16 cellular contexts compared by ENCODE assay signal in genomic region chr6:148518371-148519156, GRCh38.
DNase-seq lines count a peak whose midpoint lies in the region; ATAC-seq, FAIRE-seq and TF ChIP-seq lines count a peak whose summit lies in the region.
"Had no signal": no experiment of that assay in that cellular context is flagged by ENCODE, and none has a peak within 500 bp of the region (broad histone marks: within the 10 kb centered on the region; RNA-seq: fewer than 3 reads in every experiment).

No MANE protein-coding gene starts in this region.

- no peak overlapping the region for H2AFZ ChIP-seq in HepG2 (ENCODE audit: low read length)

- BruUV-seq in HepG2 (replicated peaks; lab: Mats Ljungman, UMichigan) = no TSS peak

- H3K9ac ChIP-seq in rectal smooth muscle tissue (ENCODE audit: low read length) (no peak overlapping the region), HepG2 (ENCODE audit: insufficient read depth, low read depth, low read length) (no peak overlapping the region)

- H3K4me1 ChIP-seq in heart left ventricle (peaks cover 0 to 93% (median 38%) of the 10 kb centered on the region in 12 donors), rectal smooth muscle tissue (ENCODE audit: control insufficient read depth, insufficient read depth, low read length) (peaks cover 3% of the 10 kb centered on the region), aorta (ENCODE audit: control insufficient read depth in 1 of 2, insufficient read depth in 2 of 2, low read length in 2 of 2) (peaks cover 0 to 2% of the 10 kb centered on the region in 2 donors), HepG2 (ENCODE audit: insufficient read depth, low read length) (no peaks in the 10 kb centered on the region)

- WGBS in heart left ventricle, 4 donors = 65 to 76% (median 70%) methylated on average over 13 of the region's 13 CpGs
- WGBS in aorta, 2 donors = 26 to 28% methylated on average over 13 of the region's 13 CpGs
- 96% methylated on average over 13 of the region's 13 CpGs for WGBS in HepG2 (ENCODE audit: low lambda C conversion rate)

- ATAC-seq in heart left ventricle = peak; percentile 23 to 69 (median 50)
- ATAC-seq in aorta (ENCODE audit: low FRiP score) = peak; percentile 39
- ATAC-seq in HepG2 = no peak
- ATAC-seq: lower lobe of right lung had no signal

- TF ChIP-seq POLR2A in heart left ventricle (IDR thresholded peaks at IDR 0.05) = no peak
- no peak for TF ChIP-seq POLR2A in HepG2 (IDR thresholded peaks at IDR 0.05; ENCODE audit: insufficient read depth in 1 of 2, low read depth in 2 of 2, low read length in 2 of 2)

- H3K4me2 ChIP-seq in HepG2 (ENCODE audit: low read depth, low read length) = no peak overlapping the region

- no peaks in the 10 kb centered on the region for H4K20me1 ChIP-seq in HepG2 (ENCODE audit: insufficient read depth, low read length)

- H3K9me3 ChIP-seq in heart left ventricle = no peaks in the 10 kb centered on the region
- no peaks in the 10 kb centered on the region for H3K9me3 ChIP-seq in aorta (ENCODE audit: control insufficient read depth, low read length)
- no peaks in the 10 kb centered on the region for H3K9me3 ChIP-seq in HepG2 (ENCODE audit: low read length)
- H3K9me3 ChIP-seq: lower lobe of right lung, neutrophil had no signal

- no peak for TF ChIP-seq RAD21 in HepG2 (CRISPR knock-in tag; IDR thresholded peaks at IDR 0.05)

- CTCF ChIA-PET in HepG2 (lab: Yijun Ruan, JAX; ENCODE audit: low intra/inter-chr PET ratio, low total read pairs) = no interaction called here

- POLR2A ChIA-PET in HepG2 (lab: Yijun Ruan, JAX) = no interaction called here

- no peaks in the 10 kb centered on the region for H3K79me2 ChIP-seq in HepG2 (ENCODE audit: insufficient read depth, low read length)

- TF ChIP-seq CTCF in heart left ventricle (IDR thresholded peaks at IDR 0.05) (no peak), HepG2 (CRISPR knock-in tag; IDR thresholded peaks at IDR 0.05) (no peak)

- H3K36me3 ChIP-seq in heart left ventricle = peaks cover 0 to 82% (median 40%) of the 10 kb centered on the region in 9 donors
- H3K36me3 ChIP-seq in rectal smooth muscle tissue (ENCODE audit: control insufficient read depth, insufficient read depth, low read length) = peaks cover 6% of the 10 kb centered on the region
- peaks cover 0 to 4% of the 10 kb centered on the region in 2 donors for H3K36me3 ChIP-seq in aorta (ENCODE audit: control insufficient read depth in 1 of 2, insufficient read depth in 2 of 2, low read length in 1 of 2)
- H3K36me3 ChIP-seq in HepG2 (replicated peaks in 1 of 2; ENCODE audit: control insufficient read depth in 1 of 2, insufficient read depth in 2 of 2, low read length in 2 of 2) = peaks cover 4 to 21% of the 10 kb centered on the region in 2 experiments
- H3K36me3 ChIP-seq: neutrophil had no signal

- no peak for FAIRE-seq in HepG2 (lab: Jason Lieb, UNC)
- FAIRE-seq: RCC 7860 had no signal

- no peak for TF ChIP-seq EP300 in HepG2 (IDR thresholded peaks at IDR 0.05; ENCODE audit: low read depth in 2 of 2, low read length in 2 of 2)
- TF ChIP-seq EP300 in HepG2 (CRISPR knock-in tag; IDR thresholded peaks at IDR 0.05; ENCODE audit: borderline replicate concordance) = no peak

- DNase-seq in NCI-H1694 (lab: John Stamatoyannopoulos, UW) (peak; percentile 21), NCI-H1694 treated with DMSO at 0.1 percent for 48 hours (lab: John Stamatoyannopoulos, UW) (no peak), heart left ventricle (peak in 2 of 5 donors; percentile 58 to 74), aorta (no peak), SIG-M5 treated with dmso at 0.1 percent for 504 hours (lab: John Stamatoyannopoulos, UW; ENCODE audit: unreplicated experiment) (no peak), COLO829 (ENCODE audit: low spot score) (no peak), HepG2 (ENCODE audit: low spot score) (no peak)
- DNase-seq: activated naive CD8-positive, alpha-beta T cell treated with anti-CD3 and anti-CD28 coated beads for 36 hours; lower lobe of right lung; NCI-H2029; NCI-H774; stimulated activated CD4-positive, alpha-beta T cell treated with anti-CD3 and anti-CD28 coated beads, Interleukin-12 subunit alpha, Interleukin-12 subunit beta, amount 100 ng/mL, for 4 hours had no signal

- in situ Hi-C loops in HepG2 (cut with HindIII; ENCODE audit: extremely low pct_ligation_motif_present, low pct_unique_long_range_greater_than_20kb) = no loop called here

- no peak overlapping the region for H3K4me3 ChIP-seq in heart left ventricle
- H3K4me3 ChIP-seq in rectal smooth muscle tissue (ENCODE audit: low read length) = no peak overlapping the region
- no peak overlapping the region for H3K4me3 ChIP-seq in aorta (ENCODE audit: low read length in 2 of 2)
- no peak overlapping the region for H3K4me3 ChIP-seq in HepG2 (replicated peaks in 1 of 3; ENCODE audit: insufficient read depth in 1 of 3, low read depth in 2 of 3, low read length in 3 of 3)
- H3K4me3 ChIP-seq: lower lobe of right lung had no signal

- H3K27me3 ChIP-seq in heart left ventricle (no peaks in the 10 kb centered on the region), rectal smooth muscle tissue (ENCODE audit: control insufficient read depth, insufficient read depth, low read length) (no peaks in the 10 kb centered on the region), aorta (ENCODE audit: control insufficient read depth in 1 of 2, insufficient read depth in 2 of 2, low read length in 1 of 2) (no peaks in the 10 kb centered on the region), HepG2 (ENCODE audit: control insufficient read depth in 1 of 2, insufficient read depth in 2 of 2, low read length in 2 of 2) (no peaks in the 10 kb centered on the region)
- H3K27me3 ChIP-seq: neutrophil had no signal

- peak overlapping the region in 9 of 12 donors; percentile 8 to 84 (median 21) for H3K27ac ChIP-seq in heart left ventricle
- H3K27ac ChIP-seq in rectal smooth muscle tissue (ENCODE audit: low read depth, low read length) = peak overlapping the region; percentile 16
- peak overlapping the region in 1 of 2 donors; percentile 75 for H3K27ac ChIP-seq in aorta (ENCODE audit: low read depth in 1 of 2, low read length in 2 of 2)
- H3K27ac ChIP-seq in HepG2 (ENCODE audit: extremely low read length, insufficient read depth, low read length) = no peak overlapping the region
- H3K27ac ChIP-seq: 22Rv1, lower lobe of right lung, neutrophil had no signal

- intact Hi-C loops in heart left ventricle (cut with DNase I) (no loop called here), aorta (cut with DNase I) (no loop called here), HepG2 (cut with micrococcal nuclease; ENCODE audit: unreplicated experiment) (no loop called here)

TF ChIP-seq in HepG2, 621 proteins besides CTCF, POLR2A, EP300 and RAD21:
- TF ChIP-seq SETDB1 (CRISPR knock-in tag; IDR thresholded peaks at IDR 0.05; ENCODE audit: borderline replicate concordance) (no peak), STAT5B (CRISPR knock-in tag; IDR thresholded peaks at IDR 0.05) (no peak), CREB1 (IDR thresholded peaks at IDR 0.05) (no peak), CREB1 (CRISPR knock-in tag; IDR thresholded peaks at IDR 0.05) (no peak), RARA (CRISPR knock-in tag; IDR thresholded peaks at IDR 0.05) (no peak), EZH2 (conservative IDR thresholded peaks at IDR 0.05; ENCODE audit: low read depth, low read length) (no peak), ZNF205 (CRISPR knock-in tag; IDR thresholded peaks at IDR 0.05) (no peak), HNF1B (CRISPR knock-in tag; IDR thresholded peaks at IDR 0.05) (no peak), AKNA (CRISPR knock-in tag; IDR thresholded peaks at IDR 0.05; ENCODE audit: borderline replicate concordance) (no peak), MAF1 (CRISPR knock-in tag; IDR thresholded peaks at IDR 0.05; ENCODE audit: borderline replicate concordance) (no peak)
